8 cellular contexts compared by ENCODE assay signal in genomic region chr1:222815367-222815765, GRCh38. TPM values are rescaled to one million over a fixed set of nuclear protein-coding genes. Genes with fewer than 3 reads are reported as not detected.
DNase-seq lines count a peak whose midpoint lies in the region; ATAC-seq and TF ChIP-seq lines count a peak whose summit lies in the region.

No MANE protein-coding gene starts in this region.

- peaks cover 25% of the 10 kb centered on the region for H3F3A ChIP-seq in smooth muscle cell (ENCODE audit: low read depth)

- H3K27me3 ChIP-seq in iPS DF 6.9 (ENCODE audit: control insufficient read depth, insufficient read depth, low read length) (no peaks in the 10 kb centered on the region), smooth muscle cell (ENCODE audit: low read depth) (no peaks in the 10 kb centered on the region)

- H3K36me3 ChIP-seq in iPS DF 6.9 (ENCODE audit: control insufficient read depth, insufficient read depth, low read length) (no peaks in the 10 kb centered on the region), smooth muscle cell (ENCODE audit: low read depth) (no peaks in the 10 kb centered on the region)

- WGBS in iPS DF 6.9 (ENCODE audit: insufficient coverage, insufficient read length) = no CpG with 5 or more reads among the region's 16 CpGs
- WGBS in smooth muscle cell (ENCODE audit: low lambda C conversion rate) = 1% methylated on average over 16 of the region's 16 CpGs

- peak overlapping the region; percentile 95 for H3K4me2 ChIP-seq in smooth muscle cell

- H4K20me1 ChIP-seq in smooth muscle cell (ENCODE audit: low read depth) = peaks cover 5% of the 10 kb centered on the region

- peaks cover 44% of the 10 kb centered on the region for H3K79me2 ChIP-seq in smooth muscle cell (ENCODE audit: low read depth)

- H3K9me3 ChIP-seq in iPS DF 6.9 (ENCODE audit: control insufficient read depth, insufficient read depth, low read length) (no peaks in the 10 kb centered on the region), smooth muscle cell (replicated peaks; ENCODE audit: low read depth) (no peaks in the 10 kb centered on the region)

- H3K4me3 ChIP-seq in iPS DF 6.9 (ENCODE audit: low read length) = peak overlapping the region; percentile 61
- peak overlapping the region; percentile 89 for H3K4me3 ChIP-seq in smooth muscle cell

- DNase-seq in GM03348 (ENCODE audit: low spot score) (peak; percentile 69), NCI-H345 treated with DMSO at 0.1 percent for 48 hours (lab: John Stamatoyannopoulos, UW; ENCODE audit: unreplicated experiment) (peak; percentile 50), iPS DF 6.9 (ENCODE audit: low read depth, low spot score) (no peak), smooth muscle cell (lab: John Stamatoyannopoulos, UW; ENCODE audit: unreplicated experiment) (no peak), mesenteric fat pad (ENCODE audit: low spot score) (no peak)
- DNase-seq in activated naive CD8-positive, alpha-beta T cell treated with anti-CD3 and anti-CD28 coated beads, Interleukin-2, amount 50 U/mL, for 16 hours (ENCODE audit: low read depth, low spot score) = peak; percentile 51

- H3K9ac ChIP-seq in smooth muscle cell (ENCODE audit: low read depth) = peak overlapping the region; percentile 96

- H3K27ac ChIP-seq in iPS DF 6.9 (ENCODE audit: low read length) (no peak overlapping the region), smooth muscle cell (ENCODE audit: low read depth) (peak overlapping the region; percentile 94)

- H3K4me1 ChIP-seq in iPS DF 6.9 (ENCODE audit: control insufficient read depth, insufficient read depth, low read length) (no peaks in the 10 kb centered on the region), smooth muscle cell (ENCODE audit: low read depth) (peaks cover 23% of the 10 kb centered on the region)

- TF ChIP-seq CTCF in smooth muscle cell (IDR thresholded peaks at IDR 0.05; ENCODE audit: borderline replicate concordance, insufficient read depth, poor library complexity, severe bottlenecking) = no peak

- ATAC-seq in GM21515 (IDR thresholded peaks at IDR 0.05; ENCODE audit: unreplicated experiment) (no peak), GM21526 (IDR thresholded peaks at IDR 0.05; ENCODE audit: low FRiP score, unreplicated experiment) (no peak)

- peak overlapping the region; percentile 96 for H2AFZ ChIP-seq in smooth muscle cell (ENCODE audit: low read depth)

RNA-seq across cellular contexts. Expression of gene DISP1, which starts 0.5 kb away (rescaled TPM):
- total RNA-seq in smooth muscle cell (8.4 and 10.4 TPM in 2 replicates), mesenteric fat pad (6.1 TPM)
- polyA plus RNA-seq in smooth muscle cell = 4.5 and 5.6 TPM in 2 replicates

Comparison
In these comparisons a context has a peak if more than half of its experiments do, and no peak if none do; other contexts are left out.
1. DNase-seq: peak in GM03348 (single experiment), NCI-H345 treated with DMSO at 0.1 percent for 48 hours (single experiment) and activated naive CD8-positive, alpha-beta T cell treated with anti-CD3 and anti-CD28 coated beads, Interleukin-2, amount 50 U/mL, for 16 hours (single experiment); none in iPS DF 6.9 (single experiment), smooth muscle cell (single experiment) and mesenteric fat pad (single experiment).